In the genomic region with DNA sequence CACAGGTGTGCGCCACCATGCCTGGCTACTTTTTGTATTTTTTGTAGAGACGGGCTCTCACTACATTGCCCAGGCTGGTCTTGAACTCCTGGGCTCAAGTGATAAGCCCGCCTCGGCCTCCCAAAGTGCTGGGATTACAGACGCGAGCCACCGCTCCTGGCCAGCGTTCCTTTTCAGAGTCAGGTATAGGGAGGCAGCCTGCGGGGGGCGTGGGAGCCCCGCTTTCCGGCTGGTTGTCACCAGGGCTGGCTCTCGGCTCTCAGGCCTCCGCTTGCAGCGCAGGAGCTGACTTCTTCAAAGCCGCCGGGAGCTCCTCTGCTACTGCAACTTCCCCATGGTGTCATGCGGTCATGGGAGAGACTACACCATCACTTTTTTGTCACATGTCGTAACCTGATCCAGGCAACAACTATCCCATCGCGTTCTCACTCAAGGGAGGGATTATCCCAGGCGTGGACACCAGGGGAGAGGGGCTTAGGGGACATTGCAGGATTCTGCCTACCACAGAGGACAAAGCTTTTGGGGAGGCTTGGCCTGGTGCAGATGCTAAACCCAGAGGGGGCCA, we compare ENCODE assay signal across 1 cellular context.
TF ChIP-seq lines count a peak whose summit lies in the region.

No MANE protein-coding gene starts in this region.

TF ChIP-seq in GM12878, 131 proteins besides CTCF, POLR2A, EP300 and RAD21 (continued from another document):
- TF ChIP-seq, protein P1, sequence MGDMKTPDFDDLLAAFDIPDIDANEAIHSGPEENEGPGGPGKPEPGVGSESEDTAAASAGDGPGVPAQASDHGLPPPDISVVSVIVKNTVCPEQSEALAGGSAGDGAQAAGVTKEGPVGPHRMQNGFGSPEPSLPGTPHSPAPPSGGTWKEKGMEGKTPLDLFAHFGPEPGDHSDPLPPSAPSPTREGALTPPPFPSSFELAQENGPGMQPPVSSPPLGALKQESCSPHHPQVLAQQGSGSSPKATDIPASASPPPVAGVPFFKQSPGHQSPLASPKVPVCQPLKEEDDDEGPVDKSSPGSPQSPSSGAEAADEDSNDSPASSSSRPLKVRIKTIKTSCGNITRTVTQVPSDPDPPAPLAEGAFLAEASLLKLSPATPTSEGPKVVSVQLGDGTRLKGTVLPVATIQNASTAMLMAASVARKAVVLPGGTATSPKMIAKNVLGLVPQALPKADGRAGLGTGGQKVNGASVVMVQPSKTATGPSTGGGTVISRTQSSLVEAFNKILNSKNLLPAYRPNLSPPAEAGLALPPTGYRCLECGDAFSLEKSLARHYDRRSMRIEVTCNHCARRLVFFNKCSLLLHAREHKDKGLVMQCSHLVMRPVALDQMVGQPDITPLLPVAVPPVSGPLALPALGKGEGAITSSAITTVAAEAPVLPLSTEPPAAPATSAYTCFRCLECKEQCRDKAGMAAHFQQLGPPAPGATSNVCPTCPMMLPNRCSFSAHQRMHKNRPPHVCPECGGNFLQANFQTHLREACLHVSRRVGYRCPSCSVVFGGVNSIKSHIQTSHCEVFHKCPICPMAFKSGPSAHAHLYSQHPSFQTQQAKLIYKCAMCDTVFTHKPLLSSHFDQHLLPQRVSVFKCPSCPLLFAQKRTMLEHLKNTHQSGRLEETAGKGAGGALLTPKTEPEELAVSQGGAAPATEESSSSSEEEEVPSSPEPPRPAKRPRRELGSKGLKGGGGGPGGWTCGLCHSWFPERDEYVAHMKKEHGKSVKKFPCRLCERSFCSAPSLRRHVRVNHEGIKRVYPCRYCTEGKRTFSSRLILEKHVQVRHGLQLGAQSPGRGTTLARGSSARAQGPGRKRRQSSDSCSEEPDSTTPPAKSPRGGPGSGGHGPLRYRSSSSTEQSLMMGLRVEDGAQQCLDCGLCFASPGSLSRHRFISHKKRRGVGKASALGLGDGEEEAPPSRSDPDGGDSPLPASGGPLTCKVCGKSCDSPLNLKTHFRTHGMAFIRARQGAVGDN (IDR thresholded peaks at IDR 0.05) = no peak
- TF ChIP-seq SREBF2 (IDR thresholded peaks at IDR 0.05; ENCODE audit: low read length) = no peak
